9 cellular contexts compared by ENCODE assay signal in the genomic region with DNA sequence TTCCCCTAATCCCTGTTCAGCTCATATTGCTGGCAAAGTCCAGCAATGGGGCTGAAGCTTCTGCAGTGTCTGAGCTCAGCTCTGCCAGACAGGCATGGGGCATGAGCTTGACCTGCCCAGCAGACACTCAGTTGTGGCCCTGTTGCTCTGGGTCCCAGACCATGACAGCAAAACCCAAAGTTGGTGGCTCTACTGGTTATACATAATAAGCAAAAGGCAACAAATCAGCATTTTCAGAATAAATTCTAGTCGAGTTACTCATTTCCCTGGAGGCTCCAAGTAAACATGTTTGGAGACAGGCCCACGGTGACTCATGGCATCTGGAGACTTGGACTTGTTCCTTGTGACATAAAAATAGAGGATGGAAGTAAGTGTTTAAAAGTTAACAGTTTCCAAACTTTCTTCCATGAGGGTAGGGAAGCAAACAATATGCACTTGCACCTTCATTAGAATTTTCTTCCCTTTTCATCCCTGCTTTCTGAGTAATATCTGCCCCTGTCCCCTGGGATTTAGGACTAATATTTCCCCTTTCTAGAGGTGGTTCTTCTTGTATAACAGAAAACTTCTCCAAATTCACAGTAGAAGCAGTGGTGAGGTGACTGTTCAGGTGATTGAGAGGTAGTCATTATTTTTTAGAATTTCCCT.
A peak's percentile ranks its signal among the peaks of the same experiment; 100 is the strongest.
DNase-seq lines count a peak whose midpoint lies in the region; ATAC-seq, FAIRE-seq and TF ChIP-seq lines count a peak whose summit lies in the region.
"Had no signal": no experiment of that assay in that cellular context is flagged by ENCODE, and none has a peak within 500 bp of the region (broad histone marks: within the 10 kb centered on the region; RNA-seq: fewer than 3 reads in every experiment).

No MANE protein-coding gene starts in this region.

- peaks cover 7% of the 10 kb centered on the region for H3K27me3 Mint-ChIP-seq in activated CD4-positive, alpha-beta T cell treated with anti-CD3 and anti-CD28 coated beads for 36 hours

- H3K9ac ChIP-seq in HCT116 (ENCODE audit: low read length): no peak overlapping the region
- peak overlapping the region; percentile 7 for H3K9ac ChIP-seq in keratinocyte (ENCODE audit: control insufficient read depth, extremely low read depth, insufficient read depth, low read length)
- no peak overlapping the region for H3K9ac ChIP-seq in stomach smooth muscle (ENCODE audit: low read length in 2 of 2)
- H3K9ac ChIP-seq in neuronal stem cell (ENCODE audit: low read depth, low read length, poor library complexity): no peak overlapping the region

- CTCF ChIA-PET in HCT116 (lab: Charles Lee): no interaction called here
- CTCF ChIA-PET in activated CD4-positive, alpha-beta T cell treated with anti-CD3 and anti-CD28 coated beads for 36 hours (lab: Charles Lee): no interaction called here

- H3K79me2 ChIP-seq in HCT116 (ENCODE audit: insufficient read depth, low read length) (no peaks in the 10 kb centered on the region), keratinocyte (ENCODE audit: control insufficient read depth, insufficient read depth, low read length) (no peaks in the 10 kb centered on the region)

- H3K27ac Mint-ChIP-seq in activated CD4-positive, alpha-beta T cell treated with anti-CD3 and anti-CD28 coated beads for 36 hours: no peak overlapping the region

- H4K20me1 ChIP-seq in HCT116 (ENCODE audit: insufficient read depth) (no peaks in the 10 kb centered on the region), keratinocyte (ENCODE audit: control insufficient read depth, extremely low read depth, insufficient read depth, low read length) (no peaks in the 10 kb centered on the region)

- peak; percentile 88 for FAIRE-seq in keratinocyte (lab: Jason Lieb, UNC)

- no peak overlapping the region for H2BK120ac ChIP-seq in neuronal stem cell (ENCODE audit: low read depth, low read length)

- WGBS in neuronal stem cell (ENCODE audit: extremely low coverage in 2 of 2, insufficient read length in 2 of 2, insufficient replicate concordance in 1 of 2), 2 donors: no CpG with 5 or more reads among the region's 2 CpGs

- TF ChIP-seq RAD21 in HCT116 (IDR thresholded peaks at IDR 0.05; ENCODE audit: low read depth): no peak

- H3K9me3 Mint-ChIP-seq in activated CD4-positive, alpha-beta T cell treated with anti-CD3 and anti-CD28 coated beads for 36 hours (ENCODE audit: low read depth): no peaks in the 10 kb centered on the region
- H3K9me3 Mint-ChIP-seq: neural crest cell had no signal

- H3K4ac ChIP-seq in neuronal stem cell (ENCODE audit: low read length): no peak overlapping the region

- no peak for TF ChIP-seq CTCF in HCT116 (IDR thresholded peaks at IDR 0.05 in 2 of 3, conservative IDR thresholded peaks at IDR 0.05 in 1 of 3; ENCODE audit: borderline replicate concordance in 1 of 3, insufficient read depth in 1 of 3, low read depth in 2 of 3, low read length in 2 of 3)
- no peak for TF ChIP-seq CTCF in brain microvascular endothelial cell (IDR thresholded peaks at IDR 0.05; ENCODE audit: low read depth, low read length, missing control alignments)
- TF ChIP-seq CTCF in keratinocyte (optimal IDR thresholded peaks at IDR 0.05 in 1 of 3, IDR thresholded peaks at IDR 0.05 in 1 of 3, conservative IDR thresholded peaks at IDR 0.05 in 1 of 3; ENCODE audit: extremely low read depth in 1 of 3, insufficient read depth in 2 of 3, low read length in 3 of 3): no peak

- no peak for TF ChIP-seq POLR2A in HCT116 (IDR thresholded peaks at IDR 0.05; ENCODE audit: borderline replicate concordance, extremely low read depth, insufficient read depth, insufficient read length)

- DNase-seq in HCT116 (ENCODE audit: low read depth, low spot score) (peak; percentile 69), brain microvascular endothelial cell (peak; percentile 95), keratinocyte (ENCODE audit: low read depth, low spot score) (peak; percentile 33), OCI-M1 (lab: John Stamatoyannopoulos, UW) (no peak), neuronal stem cell (ENCODE audit: low spot score) (no peak), GF-D8 (lab: John Stamatoyannopoulos, UW) (no peak)
- DNase-seq in activated CD4-positive, alpha-beta T cell treated with anti-CD3 and anti-CD28 coated beads for 36 hours: no peak

- no peaks in the 10 kb centered on the region for H3K9me2 ChIP-seq in HCT116 (ENCODE audit: insufficient read depth)

- H3K4me3 Mint-ChIP-seq in activated CD4-positive, alpha-beta T cell treated with anti-CD3 and anti-CD28 coated beads for 36 hours: no peak overlapping the region
- H3K4me3 Mint-ChIP-seq: neural crest cell had no signal

- H3K27ac ChIP-seq in HCT116 (ENCODE audit: low read depth, low read length): peak overlapping the region; percentile 51; the same call in 1 of the 2 replicates
- H3K27ac ChIP-seq in brain microvascular endothelial cell: peak overlapping the region; percentile 77
- peak overlapping the region; percentile 50 for H3K27ac ChIP-seq in keratinocyte (ENCODE audit: control insufficient read depth, insufficient read depth, low read length)
- H3K27ac ChIP-seq in stomach smooth muscle (ENCODE audit: low read length): peak overlapping the region; percentile 49
- no peak overlapping the region for H3K27ac ChIP-seq in neuronal stem cell (replicated peaks; ENCODE audit: low read length)

- intact Hi-C loops in HCT116 (cut with micrococcal nuclease): no loop called here
- intact Hi-C loops in activated CD4-positive, alpha-beta T cell treated with anti-CD3 and anti-CD28 coated beads for 36 hours (cut with DNase I, micrococcal nuclease): no loop called here

- H3K27me3 ChIP-seq in HCT116 (ENCODE audit: insufficient read depth, low read length): no peaks in the 10 kb centered on the region
- H3K27me3 ChIP-seq in brain microvascular endothelial cell (replicated peaks): no peaks in the 10 kb centered on the region
- H3K27me3 ChIP-seq in keratinocyte (ENCODE audit: control insufficient read depth, extremely low read depth, insufficient read depth, low read length): no peaks in the 10 kb centered on the region
- H3K27me3 ChIP-seq in stomach smooth muscle (ENCODE audit: control insufficient read depth in 1 of 2, insufficient read depth in 2 of 2, low read length in 2 of 2): no peaks in the 10 kb centered on the region
- no peaks in the 10 kb centered on the region for H3K27me3 ChIP-seq in neuronal stem cell (ENCODE audit: control insufficient read depth in 3 of 3, insufficient read depth in 3 of 3, low read depth in 1 of 3, low read length in 3 of 3)

- RAD21 ChIA-PET in HCT116 (lab: Charles Lee; ENCODE audit: low non-redundant PET in 1 of 2, low total read pairs in 2 of 2, uncharacterized antibody in 2 of 2, unreplicated experiment in 2 of 2): no interaction called here

- no peak overlapping the region for H3K23ac ChIP-seq in neuronal stem cell (ENCODE audit: low read depth, low read length, poor library complexity)

- H2BK15ac ChIP-seq in neuronal stem cell (ENCODE audit: low read length): no peak overlapping the region

- POLR2A ChIA-PET in HCT116 (lab: Charles Lee): interaction anchor here (0.6 kb wide), 1 partner anchor 74 kb away, joined by 4 read pairs; no protein-coding TSS in a partner anchor
- POLR2A ChIA-PET in activated CD4-positive, alpha-beta T cell treated with anti-CD3 and anti-CD28 coated beads for 36 hours (lab: Charles Lee): no interaction called here

- peak overlapping the region in 1 of 2 experiments; percentile 24; a peak in 1 of 4 replicates for H3K4me3 ChIP-seq in HCT116 (replicated peaks in 1 of 2; ENCODE audit: low read depth in 1 of 2, low read length in 2 of 2)
- no peak overlapping the region for H3K4me3 ChIP-seq in brain microvascular endothelial cell (ENCODE audit: low read depth, low read length)
- H3K4me3 ChIP-seq in keratinocyte (ENCODE audit: control insufficient read depth in 2 of 3, extremely low read depth in 1 of 3, insufficient read depth in 2 of 3, low read depth in 1 of 3, low read length in 3 of 3): peak overlapping the region in 1 of 3 experiments; percentile 37
- no peak overlapping the region for H3K4me3 ChIP-seq in stomach smooth muscle (ENCODE audit: low read length in 2 of 2)
- no peak overlapping the region for H3K4me3 ChIP-seq in neuronal stem cell (ENCODE audit: low read length in 2 of 2)

- no TSS peak for BruUV-seq in HCT116 (replicated peaks; lab: Mats Ljungman, UMichigan)

- H3K4me2 ChIP-seq in HCT116 (ENCODE audit: low read length) (peak overlapping the region; percentile 66), keratinocyte (ENCODE audit: control insufficient read depth, extremely low read depth, insufficient read depth, low read depth, low read length) (peak overlapping the region; percentile 80), neuronal stem cell (ENCODE audit: insufficient read depth, low read length, poor library complexity, severe bottlenecking) (no peak overlapping the region)

- no peak overlapping the region for H4K91ac ChIP-seq in neuronal stem cell (ENCODE audit: low read depth, low read length, poor library complexity)

- peaks cover 18 to 20% of the 10 kb centered on the region in 2 experiments for H3K4me1 ChIP-seq in HCT116 (ENCODE audit: control insufficient read depth in 1 of 2, insufficient read depth in 2 of 2, low read length in 2 of 2)
- peaks cover 26% of the 10 kb centered on the region for H3K4me1 ChIP-seq in keratinocyte (ENCODE audit: control insufficient read depth, extremely low read depth, insufficient read depth, low read length)
- peaks cover 29% of the 10 kb centered on the region for H3K4me1 ChIP-seq in stomach smooth muscle (ENCODE audit: control insufficient read depth, insufficient read depth, low read length)
- no peaks in the 10 kb centered on the region for H3K4me1 ChIP-seq in neuronal stem cell (ENCODE audit: control insufficient read depth in 2 of 2, insufficient read depth in 1 of 2, low read depth in 1 of 2, low read length in 2 of 2)

- no peak overlapping the region for H2AK5ac ChIP-seq in neuronal stem cell (ENCODE audit: low read depth, low read length)

- no peak overlapping the region for H4K8ac ChIP-seq in neuronal stem cell (ENCODE audit: low read depth, low read length)

- ATAC-seq in HCT116: peak; percentile 86
- ATAC-seq in activated CD4-positive, alpha-beta T cell treated with anti-CD3 and anti-CD28 coated beads for 36 hours: no peak

- H2AFZ ChIP-seq in HCT116 (ENCODE audit: low read depth, low read length, poor library complexity, severe bottlenecking) (no peak overlapping the region), keratinocyte (ENCODE audit: control insufficient read depth, low read length) (no peak overlapping the region), neuronal stem cell (ENCODE audit: low read length) (no peak overlapping the region)

- H3K9me1 ChIP-seq in keratinocyte (ENCODE audit: control insufficient read depth, extremely low read depth, insufficient read depth, low read length): no peaks in the 10 kb centered on the region

- dilution Hi-C loops in keratinocyte (cut with MboI; ENCODE audit: extremely low pct_ligation_motif_present, low sequenced_read_pairs): loop anchor here (10.0 kb wide), 1 partner anchor 58 kb away; the partner anchor contains the start of gene SLC2A8

- no peak overlapping the region for H3K14ac ChIP-seq in neuronal stem cell (ENCODE audit: low read length)

- H2BK12ac ChIP-seq in neuronal stem cell (ENCODE audit: low read length): no peak overlapping the region

- H3K79me1 ChIP-seq in neuronal stem cell (ENCODE audit: low read depth, low read length): no peaks in the 10 kb centered on the region

- H3K18ac ChIP-seq in neuronal stem cell (ENCODE audit: low read length): no peak overlapping the region

- H3K36me3 ChIP-seq in HCT116 (ENCODE audit: control insufficient read depth in 1 of 2, insufficient read depth in 2 of 2, low read length in 2 of 2) (no peaks in the 10 kb centered on the region), brain microvascular endothelial cell (replicated peaks) (no peaks in the 10 kb centered on the region), keratinocyte (ENCODE audit: control insufficient read depth in 2 of 2, extremely low read depth in 1 of 2, insufficient read depth in 2 of 2, low read length in 2 of 2) (peaks cover 3 to 4% of the 10 kb centered on the region in 2 experiments), stomach smooth muscle (ENCODE audit: control insufficient read depth in 2 of 2, insufficient read depth in 2 of 2, low read length in 2 of 2) (peaks cover 4 to 6% of the 10 kb centered on the region in 2 donors), neuronal stem cell (replicated peaks in 1 of 2; ENCODE audit: control insufficient read depth in 2 of 2, insufficient read depth in 2 of 2, low read length in 2 of 2) (peaks cover 4 to 40% of the 10 kb centered on the region in 2 donors)

- no peaks in the 10 kb centered on the region for H3K4me1 Mint-ChIP-seq in activated CD4-positive, alpha-beta T cell treated with anti-CD3 and anti-CD28 coated beads for 36 hours
- H3K4me1 Mint-ChIP-seq: neural crest cell had no signal

- in situ Hi-C loops in brain microvascular endothelial cell (cut with HindIII; ENCODE audit: low pct_ligation_motif_present, low sequenced_read_pairs): no loop called here

- H2BK5ac ChIP-seq in neuronal stem cell (ENCODE audit: low read length): no peak overlapping the region

- no peaks in the 10 kb centered on the region for H3K9me3 ChIP-seq in HCT116 (ENCODE audit: control insufficient read depth in 1 of 2, insufficient read depth in 1 of 2, low read depth in 1 of 2, low read length in 2 of 2)
- no peaks in the 10 kb centered on the region for H3K9me3 ChIP-seq in keratinocyte (ENCODE audit: control insufficient read depth, low read depth, low read length)
- H3K9me3 ChIP-seq in stomach smooth muscle (ENCODE audit: control insufficient read depth in 2 of 2, low read length in 2 of 2): no peaks in the 10 kb centered on the region
- H3K9me3 ChIP-seq in neuronal stem cell (replicated peaks in 1 of 2; ENCODE audit: control insufficient read depth in 2 of 2, insufficient read depth in 1 of 2, low read depth in 1 of 2, low read length in 2 of 2): no peaks in the 10 kb centered on the region

- H3K36me3 Mint-ChIP-seq in activated CD4-positive, alpha-beta T cell treated with anti-CD3 and anti-CD28 coated beads for 36 hours (ENCODE audit: low read depth): no peaks in the 10 kb centered on the region

Comparison
In these comparisons a context has a peak if more than half of its experiments do, and no peak if none do; other contexts are left out.
1. DNase-seq: peak in HCT116 (single experiment), brain microvascular endothelial cell (single experiment) and keratinocyte (single experiment); none in activated CD4-positive, alpha-beta T cell treated with anti-CD3 and anti-CD28 coated beads for 36 hours (single experiment), OCI-M1 (single experiment), neuronal stem cell (single experiment) and GF-D8 (single experiment).